Comparison of ENCODE assay signal across 23 cellular contexts in the genomic region with DNA sequence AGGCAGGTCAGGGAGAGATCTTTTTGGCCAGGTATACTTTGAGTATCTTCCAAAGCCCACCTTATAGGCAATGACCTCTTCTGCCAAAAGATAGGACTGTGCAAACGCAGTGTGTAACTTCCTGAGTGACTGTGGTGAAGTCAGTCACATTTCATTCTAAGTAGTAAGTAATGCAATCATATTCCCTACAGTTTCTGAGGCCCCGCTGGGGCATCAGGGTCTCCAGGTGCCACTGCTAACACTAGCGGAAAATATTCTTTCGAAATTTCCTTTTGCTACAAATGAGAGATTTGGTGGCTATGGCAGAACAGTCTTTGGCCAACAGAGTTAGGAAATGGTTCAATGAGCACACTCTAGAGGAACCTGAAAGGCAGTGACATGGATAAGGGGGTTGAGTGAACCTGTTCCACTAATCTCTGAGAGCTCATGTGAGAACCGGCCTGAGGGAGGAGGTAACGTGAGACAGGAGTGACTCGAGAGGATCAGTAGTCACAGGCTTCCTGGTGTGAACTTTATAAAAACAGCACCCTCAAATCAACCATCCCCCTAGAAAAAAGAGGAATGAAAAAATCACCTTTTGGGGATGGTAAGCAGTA.
A peak's percentile ranks its signal among the peaks of the same experiment; 100 is the strongest.
DNase-seq lines count a peak whose midpoint lies in the region; ATAC-seq, FAIRE-seq and TF ChIP-seq lines count a peak whose summit lies in the region.
"Had no signal": no experiment of that assay in that cellular context is flagged by ENCODE, and none has a peak within 500 bp of the region (broad histone marks: within the 10 kb centered on the region; RNA-seq: fewer than 3 reads in every experiment).

No MANE protein-coding gene starts in this region.

- BruUV-seq in K562 (replicated peaks; lab: Mats Ljungman, UMichigan): no TSS peak

- TF ChIP-seq POLR2A in K562 (conservative IDR thresholded peaks at IDR 0.05): no peak

- H3K4me3 Mint-ChIP-seq in CD4-positive, alpha-beta memory T cell: no peak overlapping the region
- H3K4me3 Mint-ChIP-seq: activated T-helper 1 cell treated with anti-CD3 and anti-CD28 coated beads, Interleukin-12 subunit alpha, Interleukin-12 subunit beta, Interleukin-2, Interleukin-4 antibody, amounts not matched to agents 30 ng/mL and 10 ng/mL and 1 ng/mL, durations not matched to agents 14 hours and 24 hours and 36 hours; effector memory CD8-positive, alpha-beta T cell had no signal

- no peak for TF ChIP-seq CTCF in K562 (IDR thresholded peaks at IDR 0.05 in 2 of 3, conservative IDR thresholded peaks at IDR 0.05 in 1 of 3; ENCODE audit: insufficient read depth in 2 of 3, low read depth in 1 of 3, low read length in 3 of 3)
- TF ChIP-seq CTCF in BE2C (IDR thresholded peaks at IDR 0.05; ENCODE audit: low read depth, low read length): no peak

- peak; percentile 18 for DNase-seq in LHCN-M2 (ENCODE audit: low read depth)
- peak in 1 of 4 experiments; percentile 23 for DNase-seq in K562 (ENCODE audit: extremely low read depth in 1 of 4, low spot score in 3 of 4)
- DNase-seq in left lobe of liver (ENCODE audit: low spot score): no peak
- DNase-seq in substantia nigra (lab: John Stamatoyannopoulos, UW): no peak
- DNase-seq in BE2C: no peak
- DNase-seq in CD4-positive, alpha-beta memory T cell: no peak
- DNase-seq: anterior cingulate cortex; effector memory CD8-positive, alpha-beta T cell; kidney glomerular epithelial cell; mesenchymal stem cell; MG63; NCI-H1694; NCI-H774; Right ventricle myocardium superior; stimulated activated naive CD8-positive, alpha-beta T cell treated with anti-CD3 and anti-CD28 coated beads, Interleukin-15, Interleukin-2, amounts not matched to agents 100 U/mL and 50 U/mL, for 24 hours; T1000 had no signal

- no peak for FAIRE-seq in K562 (lab: Jason Lieb, UNC)

- in situ Hi-C loops in K562 (cut with MboI): no loop called here

- CTCF ChIA-PET in K562 (lab: Yijun Ruan, JAX; ENCODE audit: low intra/inter-chr PET ratio): no interaction called here
- CTCF ChIA-PET in CD4-positive, alpha-beta memory T cell (lab: Charles Lee; ENCODE audit: partially characterized antibody): interaction anchor here (6.7 kb wide), 1 partner anchor 13 kb away, joined by 61 read pairs; no protein-coding TSS in a partner anchor

- H3K4me1 ChIP-seq in BLaER1 treated with 17β-estradiol and CSF1 and Interleukin-3, amounts not matched to agents 10 nM and 100 nM: peaks cover 0 to 27% (median 23%) of the 10 kb centered on the region in 10 experiments; a peak in 17 of 20 replicates
- H3K4me1 ChIP-seq in K562 (replicated peaks in 1 of 2; ENCODE audit: control insufficient read depth in 2 of 2, insufficient read depth in 2 of 2, low read length in 2 of 2) (peaks cover 3 to 15% of the 10 kb centered on the region in 2 experiments; a peak in 4 of 5 replicates), BE2C (no peaks in the 10 kb centered on the region)
- H3K4me1 ChIP-seq in CD4-positive, alpha-beta memory T cell (ENCODE audit: insufficient read depth, low read length): no peaks in the 10 kb centered on the region

- peaks cover 0 to 4% of the 10 kb centered on the region in 2 donors for H3K36me3 Mint-ChIP-seq in CD4-positive, alpha-beta memory T cell
- H3K36me3 Mint-ChIP-seq: activated naive CD4-positive, alpha-beta T cell treated with anti-CD3 and anti-CD28 coated beads, Interleukin-2, amount 50 U/mL, for 72 hours had no signal

- intact Hi-C loops in K562 (cut with micrococcal nuclease): no loop called here
- intact Hi-C loops in CD4-positive, alpha-beta memory T cell (cut with micrococcal nuclease): no loop called here

- H3K36me3 ChIP-seq in BLaER1 treated with 17β-estradiol and CSF1 and Interleukin-3, amounts not matched to agents 10 nM and 100 nM: no peaks in the 10 kb centered on the region
- H3K36me3 ChIP-seq in K562 (ENCODE audit: control insufficient read depth, insufficient read depth, low read length) (no peaks in the 10 kb centered on the region), BE2C (no peaks in the 10 kb centered on the region)
- no peaks in the 10 kb centered on the region for H3K36me3 ChIP-seq in CD4-positive, alpha-beta memory T cell (ENCODE audit: insufficient read depth, low read length)
- H3K36me3 ChIP-seq: MG63 had no signal

- no peak overlapping the region for H3K4me3 ChIP-seq in BLaER1 treated with 17β-estradiol and CSF1 and Interleukin-3, amounts not matched to agents 10 nM and 100 nM
- no peak overlapping the region for H3K4me3 ChIP-seq in K562
- H3K4me3 ChIP-seq in BE2C (ENCODE audit: low read depth, low read length): no peak overlapping the region
- H3K4me3 ChIP-seq in CD4-positive, alpha-beta memory T cell (ENCODE audit: low read length in 2 of 2): no peak overlapping the region
- H3K4me3 ChIP-seq: cardiac muscle cell, coronary artery, MG63 had no signal

- no peak overlapping the region for H2AFZ ChIP-seq in K562 (ENCODE audit: low read depth, low read length)

- no peaks in the 10 kb centered on the region for H3K27me3 Mint-ChIP-seq in CD4-positive, alpha-beta memory T cell
- H3K27me3 Mint-ChIP-seq: IgD-negative memory B cell had no signal

- no peaks in the 10 kb centered on the region for H4K20me1 ChIP-seq in BLaER1 treated with 17β-estradiol and CSF1 and Interleukin-3, amounts not matched to agents 10 nM and 100 nM
- H4K20me1 ChIP-seq in K562 (replicated peaks; ENCODE audit: control insufficient read depth, insufficient read depth, low read length): no peaks in the 10 kb centered on the region

- H3K27me3 ChIP-seq in BLaER1 treated with 17β-estradiol and CSF1 and Interleukin-3, amounts not matched to agents 10 nM and 100 nM: no peaks in the 10 kb centered on the region
- no peaks in the 10 kb centered on the region; a peak in 1 of 5 replicates for H3K27me3 ChIP-seq in K562 (ENCODE audit: control insufficient read depth in 2 of 2, insufficient read depth in 2 of 2, low read length in 2 of 2)
- H3K27me3 ChIP-seq in BE2C: no peaks in the 10 kb centered on the region
- no peaks in the 10 kb centered on the region for H3K27me3 ChIP-seq in CD4-positive, alpha-beta memory T cell (ENCODE audit: insufficient read depth, low read length)
- H3K27me3 ChIP-seq: cardiac muscle cell, MG63 had no signal

- no peaks in the 10 kb centered on the region for H3K79me2 ChIP-seq in K562 (ENCODE audit: control insufficient read depth, insufficient read depth, low read length)

- no peaks in the 10 kb centered on the region for H3K9me1 ChIP-seq in K562 (ENCODE audit: control insufficient read depth, insufficient read depth, low read length)

- no peaks in the 10 kb centered on the region for H3K9me3 ChIP-seq in BLaER1 treated with 17β-estradiol and CSF1 and Interleukin-3, amounts not matched to agents 10 nM and 100 nM (replicated peaks in 1 of 11)
- H3K9me3 ChIP-seq in K562 (replicated peaks; ENCODE audit: control insufficient read depth, insufficient read depth, low read depth, low read length): no peaks in the 10 kb centered on the region
- H3K9me3 ChIP-seq in BE2C: no peaks in the 10 kb centered on the region
- H3K9me3 ChIP-seq in CD4-positive, alpha-beta memory T cell (ENCODE audit: control insufficient read depth in 1 of 2, low read length in 2 of 2): no peaks in the 10 kb centered on the region
- H3K9me3 ChIP-seq: MG63 had no signal

- H3K4me1 Mint-ChIP-seq in CD4-positive, alpha-beta memory T cell: no peaks in the 10 kb centered on the region
- H3K4me1 Mint-ChIP-seq: IgD-negative memory B cell had no signal

- no peaks in the 10 kb centered on the region for H3K9me3 Mint-ChIP-seq in CD4-positive, alpha-beta memory T cell
- H3K9me3 Mint-ChIP-seq: activated naive CD4-positive, alpha-beta T cell treated with anti-CD3 and anti-CD28 coated beads, Interleukin-2, amount 50 U/mL, for 72 hours; activated T-helper 1 cell treated with anti-CD3 and anti-CD28 coated beads, Interleukin-12 subunit alpha, Interleukin-12 subunit beta, Interleukin-2, Interleukin-4 antibody, amounts not matched to agents 30 ng/mL and 10 ng/mL and 1 ng/mL, durations not matched to agents 14 hours and 24 hours and 36 hours; effector memory CD8-positive, alpha-beta T cell; IgD-negative memory B cell had no signal

- WGBS in K562 (ENCODE audit: insufficient coverage, low coverage, missing lambda C conversion rate): 25% methylated on average over 7 of the region's 7 CpGs

- H3K27ac Mint-ChIP-seq in CD4-positive, alpha-beta memory T cell: no peak overlapping the region
- H3K27ac Mint-ChIP-seq: activated T-helper 1 cell treated with anti-CD3 and anti-CD28 coated beads, Interleukin-12 subunit alpha, Interleukin-12 subunit beta, Interleukin-2, Interleukin-4 antibody, amounts not matched to agents 30 ng/mL and 10 ng/mL and 1 ng/mL, durations not matched to agents 14 hours and 24 hours and 36 hours; effector memory CD8-positive, alpha-beta T cell; IgD-negative memory B cell had no signal

- POLR2A ChIA-PET in K562 (lab: Yijun Ruan, JAX): interaction anchor here (0.6 kb wide), 1 partner anchor 94 kb away, joined by 3 read pairs; no protein-coding TSS in a partner anchor
- POLR2A ChIA-PET in CD4-positive, alpha-beta memory T cell (lab: Charles Lee; ENCODE audit: partially characterized antibody): interaction anchor here (1.1 kb wide), 1 partner anchor 447 kb away, joined by 3 read pairs; no protein-coding TSS in a partner anchor

- TF ChIP-seq RAD21 in K562 (CRISPR knock-in tag; conservative IDR thresholded peaks at IDR 0.05 in 1 of 2, IDR thresholded peaks at IDR 0.05 in 1 of 2): no peak

- TF ChIP-seq EP300 in K562 (IDR thresholded peaks at IDR 0.05; ENCODE audit: low read length): no peak

- H3K27ac ChIP-seq in BLaER1 treated with 17β-estradiol and CSF1 and Interleukin-3, amounts not matched to agents 10 nM and 100 nM: peak overlapping the region in 4 of 11 experiments; percentile 56 to 73 (median 66); a peak in 9 of 22 replicates
- H3K27ac ChIP-seq in K562 (ENCODE audit: extremely low read depth, low read depth, low read length) (no peak overlapping the region), substantia nigra (ENCODE audit: low read depth, low read length, poor library complexity, severe bottlenecking) (no peak overlapping the region)
- H3K27ac ChIP-seq in CD4-positive, alpha-beta memory T cell (ENCODE audit: low read depth, low read length): no peak overlapping the region
- H3K27ac ChIP-seq: coronary artery had no signal

- peak; percentile 56 for ATAC-seq in K562
- ATAC-seq in left lobe of liver: peak; percentile 66
- no peak for ATAC-seq in GM19324 (IDR thresholded peaks at IDR 0.05; ENCODE audit: low FRiP score, unreplicated experiment)
- ATAC-seq: activated naive CD4-positive, alpha-beta T cell treated with anti-CD3 and anti-CD28 coated beads, Interleukin-2, amount 50 U/mL, for 72 hours; effector memory CD8-positive, alpha-beta T cell; stimulated activated naive CD8-positive, alpha-beta T cell treated with anti-CD3 and anti-CD28 coated beads, Interleukin-15, Interleukin-2, amounts not matched to agents 100 U/mL and 50 U/mL, for 24 hours had no signal

- H3K4me2 ChIP-seq in BLaER1 treated with 17β-estradiol and CSF1 and Interleukin-3, amounts not matched to agents 10 nM and 100 nM: peak overlapping the region in 10 of 11 experiments; percentile 3 to 82 (median 67); a peak in 18 of 22 replicates
- H3K4me2 ChIP-seq in K562 (ENCODE audit: insufficient read depth, low read length): no peak overlapping the region

- H3K9ac ChIP-seq in BLaER1 treated with 17β-estradiol and CSF1 and Interleukin-3, amounts not matched to agents 10 nM and 100 nM: peak overlapping the region in 2 of 11 experiments; percentile 1 to 27; a peak in 4 of 22 replicates
- H3K9ac ChIP-seq in K562 (ENCODE audit: insufficient read depth in 1 of 2, low read depth in 2 of 2, low read length in 2 of 2): no peak overlapping the region
